Comparison of ENCODE assay signal across 27 cellular contexts in the genomic region with DNA sequence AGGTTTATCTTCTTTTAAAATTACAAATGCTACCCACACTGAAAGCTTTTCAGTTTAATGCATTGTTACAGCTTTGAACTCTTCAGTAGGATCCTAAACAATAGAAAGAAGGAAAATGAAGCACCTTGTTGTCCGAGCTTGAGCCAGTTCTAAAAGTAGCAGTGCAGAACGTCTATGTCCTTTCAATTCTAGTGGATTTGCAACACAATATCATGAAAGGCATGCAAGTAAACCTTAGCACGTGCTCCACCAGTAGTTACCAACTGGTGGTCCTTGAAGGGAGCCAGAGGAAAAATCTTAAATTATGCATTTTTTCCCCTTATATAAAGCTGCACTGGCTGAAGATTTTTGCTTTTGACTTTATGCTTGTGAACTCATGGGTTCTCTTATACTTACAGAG.
"Had no signal": no experiment of that assay in that cellular context is flagged by ENCODE, and none has a peak within 500 bp of the region (broad histone marks: within the 10 kb centered on the region; RNA-seq: fewer than 3 reads in every experiment).

No MANE protein-coding gene starts in this region.

- H3K27ac ChIP-seq: left ventricle myocardium inferior, pancreas, prostate gland, skin epidermis, suprapubic skin, tibial nerve, uterus had no signal

- H3K27ac Mint-ChIP-seq: mesothelial cell of epicardium; naive B cell; natural killer cell; nephron progenitor cell; stimulated activated effector memory CD8-positive, alpha-beta T cell treated with anti-CD3 and anti-CD28 coated beads, Interleukin-12 subunit alpha, Interleukin-12 subunit beta, amount 100 ng/mL, for 72 hours; stimulated activated naive CD8-positive, alpha-beta T cell treated with anti-CD3 and anti-CD28 coated beads, Interleukin-15, Interleukin-2, amounts not matched to agents 100 ng/mL and 50 ng/mL, for 24 hours; type B pancreatic cell had no signal

- H3K4me3 Mint-ChIP-seq: mesothelial cell of epicardium; naive B cell; natural killer cell; nephron progenitor cell; stimulated activated effector memory CD8-positive, alpha-beta T cell treated with anti-CD3 and anti-CD28 coated beads, Interleukin-12 subunit alpha, Interleukin-12 subunit beta, amount 100 ng/mL, for 72 hours; stimulated activated naive CD8-positive, alpha-beta T cell treated with anti-CD3 and anti-CD28 coated beads, Interleukin-15, Interleukin-2, amounts not matched to agents 100 ng/mL and 50 ng/mL, for 24 hours; type B pancreatic cell had no signal

- H3K9me3 Mint-ChIP-seq: mesothelial cell of epicardium; naive B cell; natural killer cell; nephron progenitor cell; stimulated activated effector memory CD8-positive, alpha-beta T cell treated with anti-CD3 and anti-CD28 coated beads, Interleukin-12 subunit alpha, Interleukin-12 subunit beta, amount 100 ng/mL, for 72 hours; stimulated activated naive CD8-positive, alpha-beta T cell treated with anti-CD3 and anti-CD28 coated beads, Interleukin-15, Interleukin-2, amounts not matched to agents 100 ng/mL and 50 ng/mL, for 24 hours; type B pancreatic cell had no signal

- H3K36me3 Mint-ChIP-seq: naive B cell; natural killer cell; stimulated activated effector memory CD8-positive, alpha-beta T cell treated with anti-CD3 and anti-CD28 coated beads, Interleukin-12 subunit alpha, Interleukin-12 subunit beta, amount 100 ng/mL, for 72 hours; type B pancreatic cell had no signal

- H3K4me3 ChIP-seq: left ventricle myocardium inferior, lung, pancreas, prostate gland, skin epidermis, suprapubic skin, tibial nerve, uterus had no signal

- H3K27me3 Mint-ChIP-seq: naive B cell had no signal

- H3K4me1 ChIP-seq: pancreas, prostate gland, uterus had no signal

- H3K9me3 ChIP-seq: left ventricle myocardium inferior, pancreas, prostate gland, suprapubic skin, tibial nerve, uterus had no signal

- H3K4me1 Mint-ChIP-seq: naive B cell; natural killer cell; stimulated activated effector memory CD8-positive, alpha-beta T cell treated with anti-CD3 and anti-CD28 coated beads, Interleukin-12 subunit alpha, Interleukin-12 subunit beta, amount 100 ng/mL, for 72 hours had no signal

- DNase-seq: hypothalamus; islet precursor cell; left ventricle myocardium inferior; mesendoderm; naive B cell; natural killer cell; nephron progenitor cell; pancreas; posterior cingulate gyrus; retina; right cardiac atrium; stimulated activated CD4-positive, alpha-beta T cell treated with anti-CD3 and anti-CD28 coated beads, Interleukin-12 subunit alpha, Interleukin-12 subunit beta, amount 100 ng/mL, for 4 hours; stimulated activated CD4-positive, alpha-beta T cell treated with anti-CD3 and anti-CD28 coated beads, Interleukin-15, amount 100 ng/mL, for 24 hours; stimulated activated CD4-positive, alpha-beta T cell treated with anti-CD3 and anti-CD28 coated beads, Interleukin-2, amount 100 ng/mL, for 24 hours; stimulated activated CD4-positive, alpha-beta T cell treated with anti-CD3 and anti-CD28 coated beads, Interleukin-4, amount 100 ng/mL, for 1 hour; stimulated activated naive CD4-positive, alpha-beta T cell; uterus had no signal

- ATAC-seq: natural killer cell; pancreas; right cardiac atrium; sciatic nerve; stimulated activated effector memory CD8-positive, alpha-beta T cell treated with anti-CD3 and anti-CD28 coated beads, Interleukin-12 subunit alpha, Interleukin-12 subunit beta, amount 100 ng/mL, for 72 hours had no signal

- H3K36me3 ChIP-seq: left ventricle myocardium inferior, pancreas, prostate gland, suprapubic skin, tibial nerve, uterus had no signal

- H3K27me3 ChIP-seq: pancreas, suprapubic skin, tibial nerve, uterus had no signal
